10 cellular contexts compared by ENCODE assay signal in the genomic region with DNA sequence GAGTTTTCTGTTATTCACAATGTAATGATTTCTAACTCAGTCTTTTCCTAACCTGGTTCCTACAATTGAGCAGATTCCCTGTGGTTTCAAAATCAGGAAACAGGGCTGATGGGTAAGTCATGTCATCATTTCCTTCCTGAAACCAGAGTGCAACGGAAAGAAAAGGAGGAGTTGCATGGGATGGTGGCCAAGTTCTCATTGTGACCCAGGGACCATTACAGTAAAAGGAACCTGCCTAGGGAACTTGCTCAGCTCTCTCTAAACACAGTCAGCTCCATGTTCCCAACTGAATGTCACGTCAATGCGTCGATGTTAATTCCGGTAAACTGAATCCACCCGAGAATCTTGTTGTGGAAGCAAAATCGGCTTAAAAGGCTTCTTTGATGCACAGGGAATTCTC. TPM values are rescaled to one million over a fixed set of nuclear protein-coding genes. Genes with fewer than 3 reads are reported as not detected.
DNase-seq lines count a peak whose midpoint lies in the region; ATAC-seq and TF ChIP-seq lines count a peak whose summit lies in the region.
"Had no signal": no experiment of that assay in that cellular context is flagged by ENCODE, and none has a peak within 500 bp of the region (broad histone marks: within the 10 kb centered on the region; RNA-seq: fewer than 3 reads in every experiment).

No MANE protein-coding gene starts in this region.

- peaks cover 0 to 34% of the 10 kb centered on the region in 2 experiments for H3K27me3 ChIP-seq in mesenchymal stem cell (ENCODE audit: control insufficient read depth in 1 of 2, insufficient read depth in 1 of 2, low read length in 2 of 2)

- H3K14ac ChIP-seq in mesenchymal stem cell (ENCODE audit: low read length in 2 of 2): no peak overlapping the region

- ATAC-seq in stimulated activated naive CD8-positive, alpha-beta T cell treated with anti-CD3 and anti-CD28 coated beads, Interleukin-15, amount 100 ng/mL, for 72 hours: no peak
- ATAC-seq in stimulated activated naive CD8-positive, alpha-beta T cell treated with anti-CD3 and anti-CD28 coated beads, Interleukin-15, Interleukin-2, amounts not matched to agents 100 U/mL and 50 U/mL, for 24 hours: no peak
- ATAC-seq in HG03378 (IDR thresholded peaks at IDR 0.05; ENCODE audit: unreplicated experiment): no peak

- H3K27me3 Mint-ChIP-seq in stimulated activated naive CD8-positive, alpha-beta T cell treated with anti-CD3 and anti-CD28 coated beads, Interleukin-15, amount 100 ng/mL, for 72 hours: peaks cover 46% of the 10 kb centered on the region

- H3K4me3 Mint-ChIP-seq in stimulated activated naive CD8-positive, alpha-beta T cell treated with anti-CD3 and anti-CD28 coated beads, Interleukin-15, amount 100 ng/mL, for 72 hours: peak overlapping the region; percentile 20 to 27

- WGBS in mesenchymal stem cell: 94% methylated on average over 6 of the region's 7 CpGs

- H3K27ac Mint-ChIP-seq in stimulated activated naive CD8-positive, alpha-beta T cell treated with anti-CD3 and anti-CD28 coated beads, Interleukin-15, amount 100 ng/mL, for 72 hours: no peak overlapping the region
- H3K27ac Mint-ChIP-seq: CD4-positive, alpha-beta memory T cell had no signal

- no peak for TF ChIP-seq CTCF in choroid plexus epithelial cell (conservative IDR thresholded peaks at IDR 0.05; ENCODE audit: low read depth, low read length)

- H2BK12ac ChIP-seq in mesenchymal stem cell (ENCODE audit: low read length in 2 of 2): no peak overlapping the region

- H3K4me3 ChIP-seq in choroid plexus epithelial cell (ENCODE audit: low read depth, low read length) (no peak overlapping the region), mesenchymal stem cell (ENCODE audit: insufficient read depth in 1 of 2, low read depth in 1 of 2, low read length in 2 of 2) (peak overlapping the region in 1 of 2 experiments; percentile 54)

- no peak overlapping the region for H2BK5ac ChIP-seq in mesenchymal stem cell (ENCODE audit: low read depth, low read length, poor library complexity, severe bottlenecking)

- no peaks in the 10 kb centered on the region for H3K79me1 ChIP-seq in mesenchymal stem cell (replicated peaks; ENCODE audit: low read length, poor library complexity, severe bottlenecking)

- H2AFZ ChIP-seq in mesenchymal stem cell (ENCODE audit: low read depth, low read length): no peak overlapping the region

- H3K27ac ChIP-seq in mesenchymal stem cell (ENCODE audit: low read length, poor library complexity, severe bottlenecking): no peak overlapping the region

- DNase-seq in stimulated activated naive CD8-positive, alpha-beta T cell treated with anti-CD3 and anti-CD28 coated beads, Interleukin-15, amount 100 ng/mL, for 72 hours: no peak
- DNase-seq in stimulated activated naive CD8-positive, alpha-beta T cell treated with anti-CD3 and anti-CD28 coated beads, Interleukin-15, Interleukin-2, amounts not matched to agents 100 U/mL and 50 U/mL, for 24 hours: no peak
- DNase-seq in choroid plexus epithelial cell (ENCODE audit: low read depth) (peak; percentile 14), mesenchymal stem cell (no peak), NCI-H2196 treated with DMSO at 0.1 percent for 48 hours (lab: John Stamatoyannopoulos, UW; ENCODE audit: unreplicated experiment) (no peak), NCI-H446 treated with DMSO at 0.1 percent for 48 hours (lab: John Stamatoyannopoulos, UW) (no peak)
- no peak for DNase-seq in stimulated activated naive CD4-positive, alpha-beta T cell (lab: John Stamatoyannopoulos, UW)
- DNase-seq: NCI-H524 treated with DMSO at 0.1 percent for 48 hours had no signal

- no peak overlapping the region for H3K23ac ChIP-seq in mesenchymal stem cell (ENCODE audit: low read length in 2 of 2)

- no peak overlapping the region for H3K4ac ChIP-seq in mesenchymal stem cell (ENCODE audit: low read depth in 1 of 2, low read length in 2 of 2)

- no peak overlapping the region for H2BK120ac ChIP-seq in mesenchymal stem cell (ENCODE audit: low read depth, low read length)

- no peak overlapping the region for H2BK15ac ChIP-seq in mesenchymal stem cell (ENCODE audit: low read depth, poor library complexity, severe bottlenecking)

- no peak overlapping the region for H3K18ac ChIP-seq in mesenchymal stem cell (ENCODE audit: low read depth in 1 of 2, low read length in 2 of 2)

- H3K4me2 ChIP-seq in mesenchymal stem cell (ENCODE audit: low read length, poor library complexity, severe bottlenecking): no peak overlapping the region

- peak overlapping the region; percentile 84 for H3K9ac ChIP-seq in mesenchymal stem cell (ENCODE audit: low read length)

- H3K36me3 ChIP-seq in mesenchymal stem cell (ENCODE audit: control insufficient read depth in 1 of 2, insufficient read depth in 2 of 2, low read depth in 1 of 2, low read length in 2 of 2): no peaks in the 10 kb centered on the region

- H4K91ac ChIP-seq in mesenchymal stem cell (ENCODE audit: low read length): no peak overlapping the region

- no peak overlapping the region for H2AK5ac ChIP-seq in mesenchymal stem cell (ENCODE audit: low read length, severe bottlenecking)

- no peaks in the 10 kb centered on the region for H3K9me3 Mint-ChIP-seq in stimulated activated naive CD8-positive, alpha-beta T cell treated with anti-CD3 and anti-CD28 coated beads, Interleukin-15, amount 100 ng/mL, for 72 hours
- H3K9me3 Mint-ChIP-seq: CD4-positive, alpha-beta memory T cell had no signal

- H4K8ac ChIP-seq in mesenchymal stem cell (ENCODE audit: low read length): no peak overlapping the region

- peaks cover 11% of the 10 kb centered on the region for H3K4me1 Mint-ChIP-seq in stimulated activated naive CD8-positive, alpha-beta T cell treated with anti-CD3 and anti-CD28 coated beads, Interleukin-15, amount 100 ng/mL, for 72 hours

- H3K4me1 ChIP-seq in mesenchymal stem cell (ENCODE audit: control insufficient read depth, insufficient read depth, low read depth, low read length): no peaks in the 10 kb centered on the region

- H3K9me3 ChIP-seq in mesenchymal stem cell (ENCODE audit: control insufficient read depth, low read length): no peaks in the 10 kb centered on the region

RNA-seq across cellular contexts. Expression of a gene that starts 51.2 kb away (rescaled TPM):
- 0.03 TPM for polyA plus RNA-seq in mesenchymal stem cell (2013, experiment 1 of 2)
- polyA plus RNA-seq in mesenchymal stem cell (2013, experiment 2 of 2): 0.04 TPM
- polyA plus RNA-seq: CD4-positive, alpha-beta memory T cell had no signal
